ENCODE assay signal across 18 cellular contexts in the genomic region with DNA sequence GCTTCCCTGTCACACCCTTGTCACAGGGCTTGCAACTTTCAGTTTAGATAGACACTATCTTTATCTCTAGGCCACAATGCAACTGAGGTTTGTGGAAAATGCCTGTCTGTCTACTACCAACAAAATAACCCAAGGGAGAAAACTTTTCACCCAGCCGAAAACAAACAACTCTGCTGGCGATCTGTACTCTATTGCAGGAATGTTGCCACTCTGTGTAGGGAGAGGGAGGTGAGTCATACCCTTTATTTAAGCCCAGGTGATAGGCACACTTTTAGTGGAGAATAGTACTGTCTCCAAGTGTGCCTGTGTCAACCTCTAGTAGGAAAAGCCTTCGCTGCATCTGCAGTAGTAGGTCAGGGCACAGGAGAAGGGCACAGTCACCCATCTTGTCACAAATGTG.
"Had no signal": no experiment of that assay in that cellular context is flagged by ENCODE, and none has a peak within 500 bp of the region (broad histone marks: within the 10 kb centered on the region; RNA-seq: fewer than 3 reads in every experiment).

No MANE protein-coding gene starts in this region.

- H3K79me2 ChIP-seq: hepatocyte had no signal

- DNase-seq: colonic mucosa; dermis blood vessel endothelial cell; erythroblast; foreskin keratinocyte; mammary epithelial cell; natural killer cell; sigmoid colon; stimulated activated CD4-positive, alpha-beta T cell treated with anti-CD3 and anti-CD28 coated beads, Interleukin-2, amount 100 ng/mL, for 24 hours; stimulated activated CD4-positive, alpha-beta T cell treated with anti-CD3 and anti-CD28 coated beads, Interleukin-4, amount 100 ng/mL, for 4 hours; stimulated activated naive B cell treated with anti-CD40 and anti-IgM and Interleukin-4, amounts not matched to agents 10 μg/mL and 1 μg/mL and 100 μg/mL, for 72 hours; stomach; substantia nigra had no signal

- H2AFZ ChIP-seq: hepatocyte had no signal

- H3K4me2 ChIP-seq: hepatocyte had no signal

- H3K36me3 ChIP-seq: colonic mucosa, sigmoid colon, stomach, thoracic aorta had no signal

- FAIRE-seq: islet of Langerhans, urothelium cell line had no signal

- H3K27me3 ChIP-seq: colonic mucosa, foreskin keratinocyte, hepatocyte, sigmoid colon, stomach had no signal

- H3K4me1 ChIP-seq: colonic mucosa, foreskin keratinocyte, sigmoid colon, stomach had no signal

- H3K27ac ChIP-seq: colonic mucosa, foreskin keratinocyte, hepatocyte, sigmoid colon, skin epidermis, stomach, thoracic aorta had no signal

- H3K9me3 ChIP-seq: colonic mucosa had no signal

- H3K4me3 ChIP-seq: colonic mucosa, hepatocyte, sigmoid colon, skin epidermis, stomach, thoracic aorta had no signal

- ATAC-seq: foreskin keratinocyte; left lobe of liver; natural killer cell; stimulated activated naive B cell treated with anti-CD40 and anti-IgM and Interleukin-4, amounts not matched to agents 10 μg/mL and 1 μg/mL and 100 μg/mL, for 72 hours had no signal
